In genomic region chr6:152922706-152923105, GRCh38 we compare ENCODE assay signal across 17 cellular contexts.
DNase-seq lines count a peak whose midpoint lies in the region; TF ChIP-seq lines count a peak whose summit lies in the region.
"Had no signal": no experiment of that assay in that cellular context is flagged by ENCODE, and none has a peak within 500 bp of the region (broad histone marks: within the 10 kb centered on the region; RNA-seq: fewer than 3 reads in every experiment).

No MANE protein-coding gene starts in this region.

- H3K36me3 Mint-ChIP-seq in osteocyte (ENCODE audit: unreplicated experiment), result no peaks in the 10 kb centered on the region

- TF ChIP-seq CTCF in left ventricle myocardium inferior (IDR thresholded peaks at IDR 0.05; ENCODE audit: borderline replicate concordance) (no peak), osteocyte (IDR thresholded peaks at IDR 0.05) (no peak), breast epithelium (IDR thresholded peaks at IDR 0.05) (no peak)

- peaks cover 10% of the 10 kb centered on the region for H3K27me3 Mint-ChIP-seq in osteocyte (ENCODE audit: unreplicated experiment)

- H3K27me3 ChIP-seq in left ventricle myocardium inferior (ENCODE audit: low read depth) (no peaks in the 10 kb centered on the region), breast epithelium (no peaks in the 10 kb centered on the region)

- no peak for TF ChIP-seq POLR2A in breast epithelium (IDR thresholded peaks at IDR 0.05)

- intact Hi-C loops in left ventricle myocardium inferior (cut with micrococcal nuclease), result no loop called here
- intact Hi-C loops in breast epithelium (cut with DNase I; ENCODE audit: low total_unique reads), result no loop called here

- H3K36me3 ChIP-seq in left ventricle myocardium inferior, result no peaks in the 10 kb centered on the region
- no peaks in the 10 kb centered on the region for H3K36me3 ChIP-seq in breast epithelium

- no peak overlapping the region for H3K4me3 Mint-ChIP-seq in osteocyte (ENCODE audit: unreplicated experiment)
- H3K4me3 Mint-ChIP-seq: CD4-positive, alpha-beta T cell; GM23338 had no signal

- H3K4me1 ChIP-seq in left ventricle myocardium inferior, result no peaks in the 10 kb centered on the region
- no peaks in the 10 kb centered on the region for H3K4me1 ChIP-seq in breast epithelium
- H3K4me1 ChIP-seq: Caco-2 had no signal

- no peak overlapping the region for H3K4me3 ChIP-seq in left ventricle myocardium inferior
- H3K4me3 ChIP-seq in breast epithelium, result no peak overlapping the region
- H3K4me3 ChIP-seq: GM23338 had no signal

- H3K9me3 ChIP-seq in left ventricle myocardium inferior (replicated peaks) (no peaks in the 10 kb centered on the region), breast epithelium (no peaks in the 10 kb centered on the region)
- H3K9me3 ChIP-seq: Caco-2 had no signal

- H3K27ac ChIP-seq in left ventricle myocardium inferior (replicated peaks) (peak overlapping the region; percentile 77), breast epithelium (no peak overlapping the region)
- H3K27ac ChIP-seq: C4-2B, HL-60 had no signal

- no peaks in the 10 kb centered on the region for H3K4me1 Mint-ChIP-seq in osteocyte (ENCODE audit: unreplicated experiment)

- peak; percentile 96 for DNase-seq in cerebellar cortex (ENCODE audit: low spot score)
- DNase-seq in cerebellum (ENCODE audit: low spot score), result peak; percentile 89
- peak; percentile 30 for DNase-seq in left ventricle myocardium inferior
- peak; percentile 7 for DNase-seq in pons (ENCODE audit: low spot score)
- no peak for DNase-seq in osteocyte (ENCODE audit: extremely low spot score, unreplicated experiment)
- no peak for DNase-seq in SW 1271 (lab: John Stamatoyannopoulos, UW)
- DNase-seq in HuH-7 (ENCODE audit: low spot score), result no peak
- no peak for DNase-seq in breast epithelium (ENCODE audit: low spot score in 2 of 2)
- DNase-seq: AML-193; Caco-2; CD4-positive, alpha-beta T cell; GDM1; HCEC 1CT; IMR-90 had no signal

- H3K9me3 Mint-ChIP-seq in osteocyte (ENCODE audit: unreplicated experiment), result no peaks in the 10 kb centered on the region
- H3K9me3 Mint-ChIP-seq: CD4-positive, alpha-beta T cell; GM23338 had no signal

- no peak overlapping the region for H3K27ac Mint-ChIP-seq in osteocyte (ENCODE audit: unreplicated experiment)
- H3K27ac Mint-ChIP-seq: CD4-positive, alpha-beta T cell; GM23338 had no signal

Comparison
In these comparisons a context has a peak if more than half of its experiments do, and no peak if none do; other contexts are left out.
1. DNase-seq: peak in cerebellar cortex (single experiment), cerebellum (single experiment), left ventricle myocardium inferior (single experiment) and pons (single experiment); none in osteocyte (single experiment), SW 1271 (0 of 2), HuH-7 (single experiment) and breast epithelium (0 of 2).